35 cellular contexts compared by ENCODE assay signal in genomic region chr3:22392286-22392685, GRCh38.
"Had no signal": no experiment of that assay in that cellular context is flagged by ENCODE, and none has a peak within 500 bp of the region (broad histone marks: within the 10 kb centered on the region; RNA-seq: fewer than 3 reads in every experiment).

No MANE protein-coding gene starts in this region.

- H3K36me3 ChIP-seq: MG63 had no signal

- DNase-seq: Karpas-422, Kasumi-1, KG1, MG63, MM.1S, MV-4-11, NCI-H1048, NCI-H1092, NCI-H1092 treated with DMSO at 0.1 percent for 48 hours, NCI-H1105, NCI-H1105 treated with DMSO at 0.1 percent for 48 hours, NCI-H1417 treated with DMSO at 0.1 percent for 48 hours, NCI-H1436, NCI-H1436 treated with DMSO at 0.1 percent for 48 hours, NCI-H146, NCI-H1694, NCI-H1694 treated with DMSO at 0.1 percent for 48 hours, NCI-H187, NCI-H187 treated with DMSO at 0.1 percent for 48 hours, NCI-H1930, NCI-H2029, NCI-H2029 treated with DMSO at 0.1 percent for 48 hours, NCI-H2081, NCI-H2081 treated with DMSO at 0.1 percent for 48 hours, NCI-H2107, NCI-H2171, NCI-H2171 treated with DMSO at 0.1 percent for 48 hours, NCI-H2227 treated with DMSO at 0.1 percent for 48 hours, NCI-H226, NCI-H345, NCI-H446, NCI-H446 treated with DMSO at 0.1 percent for 48 hours, NCI-H510A, NCI-H510A treated with DMSO at 0.1 percent for 48 hours had no signal

- H3K4me2 ChIP-seq: KMS-11 had no signal

- H3K27ac ChIP-seq: KMS-11 had no signal

- H3K4me3 ChIP-seq: MG63 had no signal

- H3K9ac ChIP-seq: KMS-11 had no signal

- H3K9me3 ChIP-seq: MG63 had no signal

- H3K27me3 ChIP-seq: MG63 had no signal
